ENCODE assay signal across 13 cellular contexts in genomic region chr22:41562461-41562860, GRCh38. TPM values are rescaled to one million over a fixed set of nuclear protein-coding genes. Genes with fewer than 3 reads are reported as not detected.
DNase-seq lines count a peak whose midpoint lies in the region; ATAC-seq, FAIRE-seq and TF ChIP-seq lines count a peak whose summit lies in the region.
"Had no signal": no experiment of that assay in that cellular context is flagged by ENCODE, and none has a peak within 500 bp of the region (broad histone marks: within the 10 kb centered on the region; RNA-seq: fewer than 3 reads in every experiment).

No MANE protein-coding gene starts in this region.

- H3K27ac ChIP-seq in K562 (ENCODE audit: extremely low read depth, low read depth, low read length) (peak overlapping the region; percentile 62; the same call in 2 of the 3 replicates), mesodermal cell (ENCODE audit: low read depth, low read length, severe bottlenecking) (peak overlapping the region; percentile 73), suprapubic skin (peak overlapping the region; percentile 24)

- TF ChIP-seq RAD21 in K562 (CRISPR knock-in tag; conservative IDR thresholded peaks at IDR 0.05 in 1 of 2, IDR thresholded peaks at IDR 0.05 in 1 of 2), result no peak

- H3K79me2 ChIP-seq in K562 (ENCODE audit: control insufficient read depth, insufficient read depth, low read length), result no peaks in the 10 kb centered on the region

- 33% methylated on average over 1 of the region's 4 CpGs for WGBS in K562 (ENCODE audit: insufficient coverage, low coverage, missing lambda C conversion rate)
- 78 to 81% methylated on average over 4 of the region's 4 CpGs for WGBS in mesodermal cell (ENCODE audit: insufficient coverage in 2 of 2), 2 experiments
- WGBS in suprapubic skin, result 82% methylated on average over 3 of the region's 4 CpGs

- in situ Hi-C loops in K562 (cut with MboI), result no loop called here

- no peak for FAIRE-seq in K562 (lab: Jason Lieb, UNC)
- FAIRE-seq: H54 had no signal

- no peaks in the 10 kb centered on the region for H3K27me3 ChIP-seq in K562 (ENCODE audit: control insufficient read depth in 2 of 2, insufficient read depth in 2 of 2, low read length in 2 of 2)
- H3K27me3 ChIP-seq in suprapubic skin, result peaks cover 21% of the 10 kb centered on the region

- TF ChIP-seq POLR2A in K562 (conservative IDR thresholded peaks at IDR 0.05) (no peak), suprapubic skin (IDR thresholded peaks at IDR 0.05) (no peak)

- peak overlapping the region; percentile 37; the same call in 1 of the 2 replicates for H3K4me2 ChIP-seq in K562 (ENCODE audit: insufficient read depth, low read length)

- peak overlapping the region; percentile 27; the same call in 1 of the 2 replicates for H3K4me3 ChIP-seq in HFF-Myc (replicated peaks; ENCODE audit: low read depth, low read length)
- H3K4me3 ChIP-seq in K562, result no peak overlapping the region
- no peak overlapping the region for H3K4me3 ChIP-seq in mesodermal cell (ENCODE audit: extremely low read depth, insufficient read depth, low read length, poor library complexity, severe bottlenecking)
- no peak overlapping the region for H3K4me3 ChIP-seq in suprapubic skin

- intact Hi-C loops in K562 (cut with micrococcal nuclease), result no loop called here

- TF ChIP-seq EP300 in K562 (IDR thresholded peaks at IDR 0.05; ENCODE audit: low read length) (no peak), suprapubic skin (IDR thresholded peaks at IDR 0.05) (no peak)

- POLR2A ChIA-PET in K562 (lab: Yijun Ruan, JAX), result interaction anchor here (0.6 to 0.7 kb wide), 2 partner anchors 24 to 27 kb away, joined by 3 read pairs; partner anchors contain the start of gene PMM1

- peaks cover 22 to 56% of the 10 kb centered on the region in 2 experiments; a peak in 4 of 5 replicates for H3K4me1 ChIP-seq in K562 (replicated peaks in 1 of 2; ENCODE audit: control insufficient read depth in 2 of 2, insufficient read depth in 2 of 2, low read length in 2 of 2)
- peaks cover 38% of the 10 kb centered on the region for H3K4me1 ChIP-seq in mesodermal cell (ENCODE audit: control insufficient read depth, insufficient read depth, low read length, poor library complexity, severe bottlenecking)
- peaks cover 2% of the 10 kb centered on the region for H3K4me1 ChIP-seq in suprapubic skin

- ATAC-seq in K562, result no peak
- ATAC-seq in HG03045 (IDR thresholded peaks at IDR 0.05; ENCODE audit: unreplicated experiment), result no peak

- CTCF ChIA-PET in K562 (lab: Yijun Ruan, JAX; ENCODE audit: low intra/inter-chr PET ratio), result no interaction called here

- TF ChIP-seq CTCF in HFF-Myc (IDR thresholded peaks at IDR 0.05; ENCODE audit: low read depth, low read length, missing control alignments) (no peak), K562 (IDR thresholded peaks at IDR 0.05 in 2 of 3, conservative IDR thresholded peaks at IDR 0.05 in 1 of 3; ENCODE audit: insufficient read depth in 2 of 3, low read depth in 1 of 3, low read length in 3 of 3) (0 out of 6 replicates have a peak, but pooled peaks of 1 of the 3 experiments have one; percentile 6), suprapubic skin (IDR thresholded peaks at IDR 0.05) (no peak)

- H3K9me1 ChIP-seq in K562 (ENCODE audit: control insufficient read depth, insufficient read depth, low read length), result no peaks in the 10 kb centered on the region

- no TSS peak for BruUV-seq in K562 (replicated peaks; lab: Mats Ljungman, UMichigan)

- H4K20me1 ChIP-seq in K562 (replicated peaks; ENCODE audit: control insufficient read depth, insufficient read depth, low read length), result no peaks in the 10 kb centered on the region

- H3K9ac ChIP-seq in K562 (ENCODE audit: insufficient read depth in 1 of 2, low read depth in 2 of 2, low read length in 2 of 2), result peak overlapping the region; percentile 25 to 66; a peak in 3 of 4 replicates

- H3K9me3 ChIP-seq in K562 (replicated peaks; ENCODE audit: control insufficient read depth, insufficient read depth, low read depth, low read length) (no peaks in the 10 kb centered on the region), mesodermal cell (ENCODE audit: control insufficient read depth, low read length) (no peaks in the 10 kb centered on the region), suprapubic skin (no peaks in the 10 kb centered on the region)

- peak overlapping the region; percentile 72 for H2AFZ ChIP-seq in K562 (ENCODE audit: low read depth, low read length)

- DNase-seq in HFF-Myc (ENCODE audit: extremely low read depth, low read depth), result no peak
- no peak for DNase-seq in K562 (ENCODE audit: extremely low read depth in 1 of 4, low spot score in 3 of 4)
- no peak for DNase-seq in suprapubic skin (ENCODE audit: low spot score in 2 of 2)
- no peak for DNase-seq in mesenteric fat pad (ENCODE audit: low spot score)
- no peak for DNase-seq in DMS 273 (lab: John Stamatoyannopoulos, UW; ENCODE audit: unreplicated experiment)
- DNase-seq: activated naive CD4-positive, alpha-beta T cell treated with anti-CD3 and anti-CD28 coated beads for 36 hours; CD4-positive, alpha-beta T cell; MV-4-11; stimulated activated CD4-positive, alpha-beta T cell treated with anti-CD3 and anti-CD28 coated beads, Interleukin-2, amount 100 ng/mL, for 48 hours had no signal

- no peaks in the 10 kb centered on the region for H3K36me3 ChIP-seq in K562 (ENCODE audit: control insufficient read depth, insufficient read depth, low read length)
- no peaks in the 10 kb centered on the region for H3K36me3 ChIP-seq in mesodermal cell (ENCODE audit: control insufficient read depth, insufficient read depth, low read length)
- H3K36me3 ChIP-seq in suprapubic skin, result no peaks in the 10 kb centered on the region

RNA-seq across cellular contexts. Expression of gene CSDC2, which starts 1.7 kb away (rescaled TPM):
- 0.16 TPM in 1 of 2 replicates, not detected in the other for total RNA-seq in K562 (2011; cell fraction: chromatin; rRNA removed; ENCODE audit: low replicate concordance)
- 0.13 TPM in 1 of 2 replicates, not detected in the other for total RNA-seq in K562 (2011; cell fraction: nucleolus; rRNA removed)
- not detected in 2 replicates for total RNA-seq in K562 (2011; cell fraction: nucleoplasm; rRNA removed)
- not detected in 2 replicates for total RNA-seq in K562 (2014; rRNA removed)
- total RNA-seq in K562 (2014; rRNA removed; fragmentation: Illumina TruSeq; extraction: Trizol), result not detected in 2 replicates
- total RNA-seq in K562 (2015; rRNA removed; fragmentation: Illumina TruSeq; extraction: Trizol), result not detected in 2 replicates
- total RNA-seq in K562 (2021), result 0.09 and 0.11 TPM in 2 replicates
- not detected in 2 replicates for polyA plus RNA-seq in K562 (2011; rRNA removed)
- polyA plus RNA-seq in K562 (2011; cell fraction: cytosol; rRNA removed), result 0.01 and 0.06 TPM in 2 replicates
- polyA plus RNA-seq in K562 (2011; cell fraction: nucleus; rRNA removed), result 0.08 and 0.14 TPM in 2 replicates
- polyA plus RNA-seq in K562 (2012), result 0.09 and 0.10 TPM in 2 replicates
- not detected in 2 replicates for polyA plus RNA-seq in K562 (2014; fragmentation: Illumina TruSeq; extraction: Trizol)
- not detected for polyA plus RNA-seq in K562 (2014; fragmentation: Nextera tagmentation; extraction: Ambion mirVana)
- 0.09 TPM in 1 of 2 replicates, not detected in the other for polyA plus RNA-seq in K562 (2014; rRNA removed)
- polyA minus RNA-seq in K562 (2011; rRNA and poly(A)+ RNA removed), result not detected in 2 replicates
- not detected in 2 replicates for polyA minus RNA-seq in K562 (2011; cell fraction: cytosol; rRNA and poly(A)+ RNA removed)
- polyA minus RNA-seq in K562 (2011; cell fraction: nucleus; rRNA and poly(A)+ RNA removed), result not detected in 2 replicates
- 2.9 TPM for polyA plus RNA-seq in mesodermal cell (2013, experiment 1 of 2)
- polyA plus RNA-seq in mesodermal cell (2013, experiment 2 of 2), result 3.0 TPM
- total RNA-seq in suprapubic skin, result 1 to 10 TPM in 2 of 4 donors, under 1 TPM in 2; 0.40 to 2.6 (median 0.82) TPM
- total RNA-seq in mesenteric fat pad, result 1.7 TPM
- total RNA-seq: activated naive CD4-positive, alpha-beta T cell treated with anti-CD3 and anti-CD28 coated beads for 36 hours; CD4-positive, alpha-beta T cell; SK-MEL-5 had no signal

RNA-seq across cellular contexts. Expression of gene POLR3H, which starts 18.2 kb away (rescaled TPM):
- 27.2 and 67.1 TPM in 2 replicates for total RNA-seq in K562 (2011; cell fraction: chromatin; rRNA removed; ENCODE audit: low replicate concordance)
- 34.1 and 37.9 TPM in 2 replicates for total RNA-seq in K562 (2011; cell fraction: nucleolus; rRNA removed)
- total RNA-seq in K562 (2011; cell fraction: nucleoplasm; rRNA removed), result 29.8 and 33.0 TPM in 2 replicates
- 14.2 and 14.3 TPM in 2 replicates for total RNA-seq in K562 (2014; rRNA removed)
- 13.8 and 17.7 TPM in 2 replicates for total RNA-seq in K562 (2014; rRNA removed; fragmentation: Illumina TruSeq; extraction: Trizol)
- total RNA-seq in K562 (2015; rRNA removed; fragmentation: Illumina TruSeq; extraction: Trizol), result 21.7 and 22.2 TPM in 2 replicates
- 48.4 and 49.8 TPM in 2 replicates for total RNA-seq in K562 (2021)
- 33.8 and 33.9 TPM in 2 replicates for polyA plus RNA-seq in K562 (2011; rRNA removed)
- polyA plus RNA-seq in K562 (2011; cell fraction: cytosol; rRNA removed), result 46.1 and 57.0 TPM in 2 replicates
- polyA plus RNA-seq in K562 (2011; cell fraction: nucleus; rRNA removed), result 24.1 and 29.3 TPM in 2 replicates
- polyA plus RNA-seq in K562 (2012), result 20.2 and 42.2 TPM in 2 replicates
- 38.6 and 39.5 TPM in 2 replicates for polyA plus RNA-seq in K562 (2014; fragmentation: Illumina TruSeq; extraction: Trizol)
- polyA plus RNA-seq in K562 (2014; fragmentation: Nextera tagmentation; extraction: Ambion mirVana), result 10 to 100 TPM in 1 of 2 experiments, 1 to 10 TPM in 1; 5.3 to 10.3 TPM
- polyA plus RNA-seq in K562 (2014; rRNA removed), result 32.5 and 33.8 TPM in 2 replicates
- 30.2 and 42.0 TPM in 2 replicates for polyA minus RNA-seq in K562 (2011; rRNA and poly(A)+ RNA removed)
- polyA minus RNA-seq in K562 (2011; cell fraction: cytosol; rRNA and poly(A)+ RNA removed), result 12.9 and 14.1 TPM in 2 replicates
- 14.0 and 14.7 TPM in 2 replicates for polyA minus RNA-seq in K562 (2011; cell fraction: nucleus; rRNA and poly(A)+ RNA removed)
- polyA plus RNA-seq in mesodermal cell (2013, experiment 1 of 2), result 13.3 TPM
- 14.7 TPM for polyA plus RNA-seq in mesodermal cell (2013, experiment 2 of 2)
- total RNA-seq in suprapubic skin, result 10 to 100 TPM; 18.5 to 32.7 (median 23.5) TPM
- 57.5 TPM for total RNA-seq in mesenteric fat pad

RNA-seq across cellular contexts. Expression of gene PMM1, which starts 27.2 kb away (rescaled TPM):
- total RNA-seq in K562 (2011; cell fraction: chromatin; rRNA removed; ENCODE audit: low replicate concordance), result 23.5 and 53.2 TPM in 2 replicates
- 46.5 and 48.8 TPM in 2 replicates for total RNA-seq in K562 (2011; cell fraction: nucleolus; rRNA removed)
- 33.7 and 34.2 TPM in 2 replicates for total RNA-seq in K562 (2011; cell fraction: nucleoplasm; rRNA removed)
- 17.9 and 20.3 TPM in 2 replicates for total RNA-seq in K562 (2014; rRNA removed)
- total RNA-seq in K562 (2014; rRNA removed; fragmentation: Illumina TruSeq; extraction: Trizol), result 6.3 and 10.4 TPM in 2 replicates
- total RNA-seq in K562 (2015; rRNA removed; fragmentation: Illumina TruSeq; extraction: Trizol), result 10.2 and 11.1 TPM in 2 replicates
- 24.5 and 26.3 TPM in 2 replicates for total RNA-seq in K562 (2021)
- polyA plus RNA-seq in K562 (2011; rRNA removed), result 20.3 and 26.2 TPM in 2 replicates
- polyA plus RNA-seq in K562 (2011; cell fraction: cytosol; rRNA removed), result 31.2 and 32.2 TPM in 2 replicates
- 46.1 and 57.4 TPM in 2 replicates for polyA plus RNA-seq in K562 (2011; cell fraction: nucleus; rRNA removed)
- polyA plus RNA-seq in K562 (2012), result 22.9 and 46.0 TPM in 2 replicates
- 21.1 and 27.8 TPM in 2 replicates for polyA plus RNA-seq in K562 (2014; fragmentation: Illumina TruSeq; extraction: Trizol)
- 10 to 100 TPM; 17.6 to 23.8 TPM for polyA plus RNA-seq in K562 (2014; fragmentation: Nextera tagmentation; extraction: Ambion mirVana)
- 28.8 and 31.7 TPM in 2 replicates for polyA plus RNA-seq in K562 (2014; rRNA removed)
- 10.0 and 10.3 TPM in 2 replicates for polyA minus RNA-seq in K562 (2011; rRNA and poly(A)+ RNA removed)
- 10.3 and 11.6 TPM in 2 replicates for polyA minus RNA-seq in K562 (2011; cell fraction: cytosol; rRNA and poly(A)+ RNA removed)
- polyA minus RNA-seq in K562 (2011; cell fraction: nucleus; rRNA and poly(A)+ RNA removed), result 11.8 and 15.1 TPM in 2 replicates
- polyA plus RNA-seq in mesodermal cell (2013, experiment 1 of 2), result 31.0 TPM
- polyA plus RNA-seq in mesodermal cell (2013, experiment 2 of 2), result 31.7 TPM
- 10 to 100 TPM; 35.7 to 48.5 (median 40.8) TPM for total RNA-seq in suprapubic skin
- 51.4 TPM for total RNA-seq in mesenteric fat pad

RNA-seq across cellular contexts. Expression of gene DESI1, which starts 58.4 kb away (rescaled TPM):
- 80.8 and 138 TPM in 2 replicates for total RNA-seq in K562 (2011; cell fraction: chromatin; rRNA removed; ENCODE audit: low replicate concordance)
- 66.0 and 67.4 TPM in 2 replicates for total RNA-seq in K562 (2011; cell fraction: nucleolus; rRNA removed)
- 89.7 and 137 TPM in 2 replicates for total RNA-seq in K562 (2011; cell fraction: nucleoplasm; rRNA removed)
- total RNA-seq in K562 (2014; rRNA removed) (19.7 and 30.9 TPM in 2 replicates), K562 (2014; rRNA removed; fragmentation: Illumina TruSeq; extraction: Trizol) (29.8 and 29.9 TPM in 2 replicates), K562 (2015; rRNA removed; fragmentation: Illumina TruSeq; extraction: Trizol) (27.9 and 30.7 TPM in 2 replicates), K562 (2021) (36.2 and 36.5 TPM in 2 replicates), suprapubic skin (10 to 100 TPM; 25.6 to 32.9 (median 27.9) TPM), mesenteric fat pad (29.0 TPM)
- polyA plus RNA-seq in K562 (2011; rRNA removed) (38.7 and 40.1 TPM in 2 replicates), K562 (2014; fragmentation: Illumina TruSeq; extraction: Trizol) (42.3 and 45.9 TPM in 2 replicates), K562 (2014; fragmentation: Nextera tagmentation; extraction: Ambion mirVana) (1 to 10 TPM; 7.2 to 7.8 TPM), K562 (2014; rRNA removed) (29.3 and 29.4 TPM in 2 replicates)
- polyA plus RNA-seq in K562 (2011; cell fraction: cytosol; rRNA removed), result 35.9 and 47.9 TPM in 2 replicates
- 68.9 and 92.7 TPM in 2 replicates for polyA plus RNA-seq in K562 (2011; cell fraction: nucleus; rRNA removed)
- 22.7 and 24.3 TPM in 2 replicates for polyA plus RNA-seq in K562 (2012)
- 35.0 and 47.4 TPM in 2 replicates for polyA minus RNA-seq in K562 (2011; rRNA and poly(A)+ RNA removed)
- 21.1 and 26.5 TPM in 2 replicates for polyA minus RNA-seq in K562 (2011; cell fraction: cytosol; rRNA and poly(A)+ RNA removed)
- polyA minus RNA-seq in K562 (2011; cell fraction: nucleus; rRNA and poly(A)+ RNA removed), result 16.2 and 21.8 TPM in 2 replicates
- polyA plus RNA-seq in mesodermal cell (2013, experiment 1 of 2), result 26.3 TPM
- 25.5 TPM for polyA plus RNA-seq in mesodermal cell (2013, experiment 2 of 2)

RNA-seq across cellular contexts. Expression of gene XRCC6, which starts 58.6 kb away (rescaled TPM):
- 36.9 and 42.4 TPM in 2 replicates for total RNA-seq in K562 (2011; cell fraction: chromatin; rRNA removed; ENCODE audit: low replicate concordance)
- 36.5 and 41.2 TPM in 2 replicates for total RNA-seq in K562 (2011; cell fraction: nucleolus; rRNA removed)
- 42.1 and 47.8 TPM in 2 replicates for total RNA-seq in K562 (2011; cell fraction: nucleoplasm; rRNA removed)
- total RNA-seq in K562 (2014; rRNA removed) (318 and 324 TPM in 2 replicates), K562 (2014; rRNA removed; fragmentation: Illumina TruSeq; extraction: Trizol) (343 and 371 TPM in 2 replicates), K562 (2015; rRNA removed; fragmentation: Illumina TruSeq; extraction: Trizol) (335 and 337 TPM in 2 replicates), K562 (2021) (294 and 302 TPM in 2 replicates), suprapubic skin (100 to 1,000 TPM; 131 to 194 (median 182) TPM), mesenteric fat pad (173 TPM)
- polyA plus RNA-seq in K562 (2011; rRNA removed) (151 and 241 TPM in 2 replicates), K562 (2014; fragmentation: Illumina TruSeq; extraction: Trizol) (359 and 381 TPM in 2 replicates), K562 (2014; fragmentation: Nextera tagmentation; extraction: Ambion mirVana) (100 to 1,000 TPM; 151 to 440 TPM), K562 (2014; rRNA removed) (295 and 313 TPM in 2 replicates)
- polyA plus RNA-seq in K562 (2011; cell fraction: cytosol; rRNA removed), result 101 and 133 TPM in 2 replicates
- polyA plus RNA-seq in K562 (2011; cell fraction: nucleus; rRNA removed), result 58.3 and 58.5 TPM in 2 replicates
- 238 and 407 TPM in 2 replicates for polyA plus RNA-seq in K562 (2012)
- 165 and 175 TPM in 2 replicates for polyA minus RNA-seq in K562 (2011; rRNA and poly(A)+ RNA removed)
- polyA minus RNA-seq in K562 (2011; cell fraction: cytosol; rRNA and poly(A)+ RNA removed), result 90.9 and 97.9 TPM in 2 replicates
- polyA minus RNA-seq in K562 (2011; cell fraction: nucleus; rRNA and poly(A)+ RNA removed), result 10.4 and 24.2 TPM in 2 replicates
- 435 TPM for polyA plus RNA-seq in mesodermal cell (2013, experiment 1 of 2)
- polyA plus RNA-seq in mesodermal cell (2013, experiment 2 of 2), result 410 TPM
